1 cellular context compared by ENCODE assay signal in genomic region chr11:45165806-45166603, GRCh38.
A peak's percentile ranks its signal among the peaks of the same experiment; 100 is the strongest.
TF ChIP-seq lines count a peak whose summit lies in the region.

No MANE protein-coding gene starts in this region.

TF ChIP-seq in HepG2, 621 proteins besides CTCF, POLR2A, EP300 and RAD21 (continued from another document):
- TF ChIP-seq ZNF687 (CRISPR knock-in tag; IDR thresholded peaks at IDR 0.05): no peak
- TF ChIP-seq ZNF768 (CRISPR knock-in tag; IDR thresholded peaks at IDR 0.05): peak; percentile 87
- TF ChIP-seq ZNF260 (CRISPR knock-in tag; IDR thresholded peaks at IDR 0.05; ENCODE audit: borderline replicate concordance, low read depth): no peak
- no peak for TF ChIP-seq THAP11 (CRISPR knock-in tag; IDR thresholded peaks at IDR 0.05)
- no peak for TF ChIP-seq NCOA1 (CRISPR knock-in tag; IDR thresholded peaks at IDR 0.05)
- 0 out of 2 replicates have a peak, but pooled peaks have one; percentile 35 for TF ChIP-seq ZMYM3 (CRISPR knock-in tag; IDR thresholded peaks at IDR 0.05)
- no peak for TF ChIP-seq PRDM15 (CRISPR knock-in tag; IDR thresholded peaks at IDR 0.05)
- no peak for TF ChIP-seq HMGXB4 (CRISPR knock-in tag; IDR thresholded peaks at IDR 0.05; ENCODE audit: borderline replicate concordance in 1 of 2, low read depth in 1 of 2)
